16 cellular contexts compared by ENCODE assay signal in genomic region chr21:46000731-46001641, GRCh38. TPM values are rescaled to one million over a fixed set of nuclear protein-coding genes. Genes with fewer than 3 reads are reported as not detected.
A peak's percentile ranks its signal among the peaks of the same experiment; 100 is the strongest.
DNase-seq lines count a peak whose midpoint lies in the region; ATAC-seq and TF ChIP-seq lines count a peak whose summit lies in the region.
"Had no signal": no experiment of that assay in that cellular context is flagged by ENCODE, and none has a peak within 500 bp of the region (broad histone marks: within the 10 kb centered on the region; RNA-seq: fewer than 3 reads in every experiment).

No MANE protein-coding gene starts in this region.

- H3K4me1 Mint-ChIP-seq in natural killer cell treated with Interleukin-12 subunit alpha and Interleukin-12 subunit beta and Interleukin-15 and Interleukin-18, amount 100 ng/mL, for 72 hours (ENCODE audit: low read depth in 2 of 2), result no peaks in the 10 kb centered on the region
- H3K4me1 Mint-ChIP-seq in natural killer cell, result no peaks in the 10 kb centered on the region
- H3K4me1 Mint-ChIP-seq: B cell had no signal

- no peaks in the 10 kb centered on the region for H3K36me3 Mint-ChIP-seq in natural killer cell treated with Interleukin-12 subunit alpha and Interleukin-12 subunit beta and Interleukin-15 and Interleukin-18, amount 100 ng/mL, for 72 hours
- no peaks in the 10 kb centered on the region for H3K36me3 Mint-ChIP-seq in natural killer cell

- no peaks in the 10 kb centered on the region for H3K27me3 Mint-ChIP-seq in natural killer cell treated with Interleukin-12 subunit alpha and Interleukin-12 subunit beta and Interleukin-15 and Interleukin-18, amount 100 ng/mL, for 72 hours
- no peaks in the 10 kb centered on the region for H3K27me3 Mint-ChIP-seq in natural killer cell (ENCODE audit: low read depth in 2 of 2)
- H3K27me3 Mint-ChIP-seq: B cell; stimulated activated naive B cell treated with anti-CD40 and anti-IgM and Interleukin-4, amounts not matched to agents 10 μg/mL and 1 μg/mL and 100 μg/mL, for 72 hours had no signal

- no peak overlapping the region for H3K4me3 Mint-ChIP-seq in natural killer cell treated with Interleukin-12 subunit alpha and Interleukin-12 subunit beta and Interleukin-15 and Interleukin-18, amount 100 ng/mL, for 72 hours
- no peak overlapping the region for H3K4me3 Mint-ChIP-seq in natural killer cell
- H3K4me3 Mint-ChIP-seq: B cell; stimulated activated naive B cell treated with anti-CD40 and anti-IgM and Interleukin-4, amounts not matched to agents 10 μg/mL and 1 μg/mL and 100 μg/mL, for 72 hours; T-helper 2 cell treated with Interferon-gamma antibody and Interleukin-4, amounts not matched to agents 5 μg/mL and 100 μg/mL, for 36 hours had no signal

- no peak for TF ChIP-seq CTCF in natural killer cell (IDR thresholded peaks at IDR 0.05)

- ATAC-seq in natural killer cell treated with Interleukin-12 subunit alpha and Interleukin-12 subunit beta and Interleukin-15 and Interleukin-18, amount 100 ng/mL, for 72 hours, result no peak
- ATAC-seq in natural killer cell, result no peak
- ATAC-seq: GM12878; Panc1; stimulated activated naive B cell treated with anti-CD40 and anti-IgM and Interleukin-4, amounts not matched to agents 10 μg/mL and 1 μg/mL and 100 μg/mL, for 72 hours had no signal

- peak; percentile 50 for DNase-seq in natural killer cell treated with Interleukin-12 subunit alpha and Interleukin-12 subunit beta and Interleukin-15 and Interleukin-18, amount 100 ng/mL, for 72 hours (ENCODE audit: low spot score)
- no peak for DNase-seq in natural killer cell
- peak; percentile 46 for DNase-seq in fibroblast of gingiva (ENCODE audit: low read depth)
- DNase-seq in mucosa of gallbladder (ENCODE audit: low spot score), result peak; percentile 10
- no peak for DNase-seq in NK-92 (lab: John Stamatoyannopoulos, UW; ENCODE audit: unreplicated experiment)
- no peak for DNase-seq in NCI-H146 treated with DMSO at 0.1 percent for 48 hours (lab: John Stamatoyannopoulos, UW; ENCODE audit: unreplicated experiment)
- DNase-seq in NCI-H524 (lab: John Stamatoyannopoulos, UW), result no peak
- DNase-seq in NCI-H2081 treated with DMSO at 0.1 percent for 48 hours (lab: John Stamatoyannopoulos, UW), result no peak
- DNase-seq: DMS79 treated with DMSO at 0.1 percent for 48 hours; mammary epithelial cell; NCI-H2227 treated with DMSO at 0.1 percent for 48 hours; stimulated activated naive B cell treated with anti-CD40 and anti-IgM and Interleukin-4, amounts not matched to agents 10 μg/mL and 1 μg/mL and 100 μg/mL, for 72 hours had no signal

- intact Hi-C loops in natural killer cell (cut with micrococcal nuclease), result no loop called here

- H3K27ac Mint-ChIP-seq in natural killer cell treated with Interleukin-12 subunit alpha and Interleukin-12 subunit beta and Interleukin-15 and Interleukin-18, amount 100 ng/mL, for 72 hours, result no peak overlapping the region
- no peak overlapping the region for H3K27ac Mint-ChIP-seq in natural killer cell
- H3K27ac Mint-ChIP-seq: B cell; stimulated activated naive B cell treated with anti-CD40 and anti-IgM and Interleukin-4, amounts not matched to agents 10 μg/mL and 1 μg/mL and 100 μg/mL, for 72 hours; T-helper 2 cell treated with Interferon-gamma antibody and Interleukin-4, amounts not matched to agents 5 μg/mL and 100 μg/mL, for 36 hours had no signal

- no peaks in the 10 kb centered on the region for H3K9me3 Mint-ChIP-seq in natural killer cell treated with Interleukin-12 subunit alpha and Interleukin-12 subunit beta and Interleukin-15 and Interleukin-18, amount 100 ng/mL, for 72 hours
- H3K9me3 Mint-ChIP-seq in natural killer cell, result no peaks in the 10 kb centered on the region
- H3K9me3 Mint-ChIP-seq: T-helper 2 cell treated with Interferon-gamma antibody and Interleukin-4, amounts not matched to agents 5 μg/mL and 100 μg/mL, for 36 hours had no signal

RNA-seq across cellular contexts. Expression of gene COL6A1, which starts 19.4 kb away (rescaled TPM):
- total RNA-seq in natural killer cell treated with Interleukin-12 subunit alpha and Interleukin-12 subunit beta and Interleukin-15 and Interleukin-18, amount 100 ng/mL, for 72 hours, result not detected
- 1 to 10 TPM; 1.0 to 5.2 (median 2.5) TPM for total RNA-seq in natural killer cell
- 583 TPM for total RNA-seq in mucosa of gallbladder

Comparison
In these comparisons a context has a peak if more than half of its experiments do, and no peak if none do; other contexts are left out.
1. DNase-seq: peak in natural killer cell treated with Interleukin-12 subunit alpha and Interleukin-12 subunit beta and Interleukin-15 and Interleukin-18, amount 100 ng/mL, for 72 hours (single experiment), fibroblast of gingiva (single experiment) and mucosa of gallbladder (single experiment); none in natural killer cell (single experiment), NK-92 (single experiment), NCI-H146 treated with DMSO at 0.1 percent for 48 hours (single experiment), NCI-H524 (0 of 2) and NCI-H2081 treated with DMSO at 0.1 percent for 48 hours (single experiment).
2. RNA of gene COL6A1, which starts 19.4 kb away (total RNA-seq): 583 TPM in mucosa of gallbladder (single experiment); 1.0 to 5.2 TPM in natural killer cell and not detected in natural killer cell treated with Interleukin-12 subunit alpha and Interleukin-12 subunit beta and Interleukin-15 and Interleukin-18, amount 100 ng/mL, for 72 hours; every median in the first group is over 10 times any median in the second.